29 cellular contexts compared by ENCODE assay signal in genomic region chr16:82535262-82535661, GRCh38.
"Had no signal": no experiment of that assay in that cellular context is flagged by ENCODE, and none has a peak within 500 bp of the region (broad histone marks: within the 10 kb centered on the region; RNA-seq: fewer than 3 reads in every experiment).

No MANE protein-coding gene starts in this region.

- H3K4me3 Mint-ChIP-seq: mesothelial cell of epicardium; naive B cell; natural killer cell; nephron progenitor cell; neural progenitor cell; stimulated activated naive B cell treated with anti-CD40 and anti-IgM and Interleukin-4, amounts not matched to agents 10 μg/mL and 1 μg/mL and 100 μg/mL, for 72 hours had no signal

- H3K27ac ChIP-seq: hepatocyte, left lung, lower lobe of right lung, neural progenitor cell, neutrophil, parathyroid adenoma, psoas muscle, right lobe of liver, skin epidermis, stomach, testis, thyroid gland, transverse colon, upper lobe of left lung, vagina had no signal

- H3K4me1 Mint-ChIP-seq: mesothelial cell of epicardium; naive B cell; natural killer cell; nephron progenitor cell; stimulated activated naive B cell treated with anti-CD40 and anti-IgM and Interleukin-4, amounts not matched to agents 10 μg/mL and 1 μg/mL and 100 μg/mL, for 72 hours had no signal

- H3K9me3 Mint-ChIP-seq: natural killer cell, nephron progenitor cell had no signal

- H3K36me3 Mint-ChIP-seq: mesothelial cell of epicardium; naive B cell; natural killer cell; neural progenitor cell; stimulated activated naive B cell treated with anti-CD40 and anti-IgM and Interleukin-4, amounts not matched to agents 10 μg/mL and 1 μg/mL and 100 μg/mL, for 72 hours had no signal

- H3K4me1 ChIP-seq: left lung, lower lobe of right lung, neural progenitor cell, parathyroid adenoma, psoas muscle, right lobe of liver, stomach, testis, thyroid gland, transverse colon, upper lobe of left lung, vagina had no signal

- H3K36me3 ChIP-seq: left lung, lower lobe of right lung, neural progenitor cell, neutrophil, right lobe of liver, stomach, thyroid gland, transverse colon, upper lobe of left lung, vagina had no signal

- ATAC-seq: left colon; left lung; lower lobe of right lung; natural killer cell; psoas muscle; right lobe of liver; stimulated activated naive B cell treated with anti-CD40 and anti-IgM and Interleukin-4, amounts not matched to agents 10 μg/mL and 1 μg/mL and 100 μg/mL, for 72 hours; stimulated activated naive CD8-positive, alpha-beta T cell treated with anti-CD3 and anti-CD28 coated beads, Interleukin-15, Interleukin-2, amounts not matched to agents 100 U/mL and 50 U/mL, for 24 hours had no signal

- H3K9me3 ChIP-seq: lower lobe of right lung, neutrophil, right lobe of liver, testis, thyroid gland, transverse colon, vagina had no signal

- H3K4me3 ChIP-seq: hepatocyte, left lung, lower lobe of right lung, neural progenitor cell, psoas muscle, right lobe of liver, skin epidermis, stomach, testis, thyroid gland, transverse colon, upper lobe of left lung, vagina had no signal

- DNase-seq: kidney glomerular epithelial cell; left colon; left lung; lower lobe of right lung; mesendoderm; naive B cell; natural killer cell; nephron progenitor cell; occipital lobe; psoas muscle; right lobe of liver; stimulated activated CD4-positive, alpha-beta T cell treated with anti-CD3 and anti-CD28 coated beads, Interleukin-12 subunit alpha, Interleukin-12 subunit beta, amount 100 ng/mL, for 4 hours; stimulated activated CD4-positive, alpha-beta T cell treated with anti-CD3 and anti-CD28 coated beads, Interleukin-15, amount 100 ng/mL, for 24 hours; stimulated activated CD4-positive, alpha-beta T cell treated with anti-CD3 and anti-CD28 coated beads, Interleukin-2, amount 100 ng/mL, for 24 hours; stimulated activated CD4-positive, alpha-beta T cell treated with anti-CD3 and anti-CD28 coated beads, Interleukin-4, amount 100 ng/mL, for 1 hour; stimulated activated naive B cell treated with anti-CD40 and anti-IgM and Interleukin-4, amounts not matched to agents 10 μg/mL and 1 μg/mL and 100 μg/mL, for 72 hours; stimulated activated naive CD8-positive, alpha-beta T cell treated with anti-CD3 and anti-CD28 coated beads, Interleukin-15, Interleukin-2, amounts not matched to agents 100 U/mL and 50 U/mL, for 24 hours; stomach; testis; thyroid gland; transverse colon; upper lobe of left lung had no signal

- H3K27me3 ChIP-seq: hepatocyte, neural progenitor cell, neutrophil, right lobe of liver, testis, thyroid gland, transverse colon, upper lobe of left lung, vagina had no signal

- H3K27ac Mint-ChIP-seq: mesothelial cell of epicardium; naive B cell; natural killer cell; nephron progenitor cell; neural progenitor cell; stimulated activated naive B cell treated with anti-CD40 and anti-IgM and Interleukin-4, amounts not matched to agents 10 μg/mL and 1 μg/mL and 100 μg/mL, for 72 hours had no signal
